Comparison of ENCODE assay signal across 15 cellular contexts in the genomic region with DNA sequence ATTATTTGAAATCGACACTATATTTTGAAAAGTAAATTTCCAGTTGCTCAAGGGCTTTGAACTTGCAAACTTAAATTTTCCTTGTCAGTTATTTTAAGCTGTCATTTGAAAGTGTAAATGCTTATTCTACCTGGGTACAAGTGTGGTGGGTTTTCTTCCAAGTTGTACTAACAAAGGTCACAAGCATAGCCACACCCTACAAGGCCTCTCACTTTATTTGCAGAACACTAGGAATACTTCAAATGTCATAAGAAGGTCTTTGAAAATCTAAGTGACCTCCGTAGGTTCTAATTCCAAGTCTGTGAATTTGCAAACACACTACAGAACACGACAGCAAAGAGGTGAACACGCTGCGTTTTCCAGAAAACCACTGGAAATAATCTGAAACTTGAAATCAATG. TPM values are rescaled to one million over a fixed set of nuclear protein-coding genes. Genes with fewer than 3 reads are reported as not detected.
A peak's percentile ranks its signal among the peaks of the same experiment; 100 is the strongest.
DNase-seq lines count a peak whose midpoint lies in the region; ATAC-seq and TF ChIP-seq lines count a peak whose summit lies in the region.
"Had no signal": no experiment of that assay in that cellular context is flagged by ENCODE, and none has a peak within 500 bp of the region (broad histone marks: within the 10 kb centered on the region; RNA-seq: fewer than 3 reads in every experiment).

No MANE protein-coding gene starts in this region.

- no peak overlapping the region for H3K18ac ChIP-seq in IMR-90 (ENCODE audit: low read depth, low read length)

- CTCF ChIA-PET in IMR-90 (lab: Yijun Ruan, JAX): no interaction called here

- H3K9ac ChIP-seq in IMR-90 (ENCODE audit: low read depth, low read length): no peak overlapping the region
- H3K9ac ChIP-seq: BLaER1 had no signal

- H3K36me3 ChIP-seq in ACC112 (ENCODE audit: insufficient read depth, low read length) (no peaks in the 10 kb centered on the region), IMR-90 (ENCODE audit: control insufficient read depth, insufficient read depth, low read length) (no peaks in the 10 kb centered on the region), left lung (no peaks in the 10 kb centered on the region), upper lobe of left lung (no peaks in the 10 kb centered on the region), tibial nerve (no peaks in the 10 kb centered on the region)
- H3K36me3 ChIP-seq: BLaER1 had no signal

- H2BK5ac ChIP-seq in IMR-90 (ENCODE audit: low read depth, low read length, poor library complexity, severe bottlenecking): no peak overlapping the region

- H4K8ac ChIP-seq in IMR-90 (ENCODE audit: low read depth in 2 of 2, low read length in 2 of 2): no peak overlapping the region

- peak overlapping the region; percentile 48; the same call in 1 of the 3 replicates for H2BK15ac ChIP-seq in IMR-90 (ENCODE audit: low read depth, low read length)

- H3K27ac ChIP-seq in ACC112 (ENCODE audit: low read depth, low read length) (0 out of 2 replicates have a peak overlapping the region, but pooled peaks have one; percentile 71), IMR-90 (ENCODE audit: insufficient read depth, low read length) (no peak overlapping the region), left lung (peak overlapping the region in 1 of 2 donors; percentile 35), upper lobe of left lung (peak overlapping the region in 2 of 4 donors; percentile 52 to 53), tibial nerve (no peak overlapping the region)
- H3K27ac ChIP-seq: BLaER1 had no signal

- no peak overlapping the region for H3K14ac ChIP-seq in IMR-90 (replicated peaks; ENCODE audit: low read depth, low read length)

- no peak overlapping the region for H2BK20ac ChIP-seq in IMR-90 (ENCODE audit: low read depth, low read length)

- H3K23ac ChIP-seq in IMR-90 (ENCODE audit: low read depth, low read length): no peak overlapping the region

- no peaks in the 10 kb centered on the region for H3K79me2 ChIP-seq in ACC112 (ENCODE audit: control insufficient read depth, insufficient read depth, low read length, unreplicated experiment)

- no CpG with 5 or more reads among the region's 5 CpGs for whole genome bisulfite sequencing in IMR-90 (ENCODE audit: extremely low coverage in 2 of 2, insufficient read length in 1 of 2), 2 experiments
- WGBS in upper lobe of left lung, 2 donors: 55 to 65% methylated on average over 5 of the region's 5 CpGs
- WGBS in tibial nerve, 2 donors: 85 to 87% methylated on average over 5 of the region's 5 CpGs

- TF ChIP-seq RAD21 in IMR-90 (IDR thresholded peaks at IDR 0.05; ENCODE audit: low read length): no peak

- H3K27me3 ChIP-seq in ACC112 (ENCODE audit: insufficient read depth, low read length) (no peaks in the 10 kb centered on the region), IMR-90 (ENCODE audit: control insufficient read depth, insufficient read depth, low read length) (no peaks in the 10 kb centered on the region), left lung (no peaks in the 10 kb centered on the region), upper lobe of left lung (no peaks in the 10 kb centered on the region), tibial nerve (no peaks in the 10 kb centered on the region)
- H3K27me3 ChIP-seq: BLaER1 had no signal

- H3K9me3 ChIP-seq in IMR-90 (ENCODE audit: control insufficient read depth, insufficient read depth, low read length): no peaks in the 10 kb centered on the region
- H3K9me3 ChIP-seq in left lung: no peaks in the 10 kb centered on the region
- no peaks in the 10 kb centered on the region for H3K9me3 ChIP-seq in upper lobe of left lung
- no peaks in the 10 kb centered on the region for H3K9me3 ChIP-seq in tibial nerve
- H3K9me3 ChIP-seq: BLaER1, Caco-2 had no signal

- in situ Hi-C loops in IMR-90 (cut with MboI; ENCODE audit: low sequenced_read_pairs): no loop called here

- H2AK5ac ChIP-seq in IMR-90 (ENCODE audit: low read depth, low read length): no peak overlapping the region

- H4K5ac ChIP-seq in IMR-90 (ENCODE audit: low read depth, low read length): peak overlapping the region; percentile 31; the same call in 1 of the 2 replicates

- POLR2A ChIA-PET in IMR-90 (lab: Charles Lee; ENCODE audit: unreplicated experiment): no interaction called here

- peaks cover 36% of the 10 kb centered on the region for H3K4me1 ChIP-seq in ACC112 (ENCODE audit: control insufficient read depth, insufficient read depth, low read length, unreplicated experiment)
- H3K4me1 ChIP-seq in IMR-90 (ENCODE audit: control insufficient read depth, insufficient read depth, low read length): peaks cover 10% of the 10 kb centered on the region
- H3K4me1 ChIP-seq in left lung: peaks cover 4 to 37% of the 10 kb centered on the region in 2 donors
- peaks cover 7 to 18% (median 8%) of the 10 kb centered on the region in 4 donors for H3K4me1 ChIP-seq in upper lobe of left lung
- peaks cover 0 to 14% (median 0%) of the 10 kb centered on the region in 4 donors for H3K4me1 ChIP-seq in tibial nerve
- H3K4me1 ChIP-seq: BLaER1 had no signal

- no TSS peak for BruUV-seq in IMR-90 (replicated peaks; lab: Mats Ljungman, UMichigan)

- peak overlapping the region; percentile 46; the same call in 1 of the 2 replicates for H2BK120ac ChIP-seq in IMR-90 (ENCODE audit: low read depth, low read length)

- dilution Hi-C loops in IMR-90 (cut with HindIII; ENCODE audit: low sequenced_read_pairs, unreplicated experiment): no loop called here

- H2AK9ac ChIP-seq in IMR-90 (replicated peaks; ENCODE audit: low read depth, low read length, poor library complexity): no peak overlapping the region

- H4K91ac ChIP-seq in IMR-90 (ENCODE audit: insufficient read depth, low read depth, low read length): no peak overlapping the region

- TF ChIP-seq EP300 in upper lobe of left lung (IDR thresholded peaks at IDR 0.05) (peak in 1 of 4 donors; percentile 45), tibial nerve (IDR thresholded peaks at IDR 0.05) (no peak)

- no peaks in the 10 kb centered on the region for H3K79me1 ChIP-seq in IMR-90 (ENCODE audit: low read depth in 1 of 2, low read length in 2 of 2)

- ATAC-seq in IMR-90 (ENCODE audit: low read depth) (no peak), left lung (peak; percentile 83), upper lobe of left lung (ENCODE audit: low FRiP score in 2 of 2) (peak; percentile 63 to 78), HG02763 (IDR thresholded peaks at IDR 0.05; ENCODE audit: unreplicated experiment) (no peak)
- ATAC-seq: HepG2 had no signal

- DNase-seq in IMR-90: no peak
- DNase-seq in left lung: no peak
- no peak for DNase-seq in upper lobe of left lung
- DNase-seq in tibial nerve (ENCODE audit: low spot score in 2 of 2): no peak
- DNase-seq in occipital lobe (lab: John Stamatoyannopoulos, UW): no peak
- DNase-seq: AML-193; Caco-2; CD8-positive, alpha-beta memory T cell; GF-D8; HCEC 1CT; HFFc6 had no signal

- H3K4me2 ChIP-seq in IMR-90 (ENCODE audit: low read depth, low read length): no peak overlapping the region
- H3K4me2 ChIP-seq: BLaER1 had no signal

- no peak overlapping the region for H3K4me3 ChIP-seq in ACC112 (ENCODE audit: low read depth, low read length)
- no peak overlapping the region for H3K4me3 ChIP-seq in IMR-90 (ENCODE audit: insufficient read depth, low read depth, low read length)
- H3K4me3 ChIP-seq in left lung: no peak overlapping the region
- H3K4me3 ChIP-seq in upper lobe of left lung: no peak overlapping the region
- H3K4me3 ChIP-seq in tibial nerve: no peak overlapping the region
- H3K4me3 ChIP-seq: BLaER1 had no signal

- H3K9me1 ChIP-seq in IMR-90 (ENCODE audit: insufficient read depth, low read length): peaks cover 3% of the 10 kb centered on the region

- H3K56ac ChIP-seq in IMR-90 (ENCODE audit: extremely low read depth, insufficient read depth, low read length): no peak overlapping the region

- H2AFZ ChIP-seq in ACC112 (ENCODE audit: low read length, unreplicated experiment) (no peak overlapping the region), IMR-90 (replicated peaks; ENCODE audit: low read length, poor library complexity) (no peak overlapping the region)

- TF ChIP-seq CTCF in IMR-90 (conservative IDR thresholded peaks at IDR 0.05; ENCODE audit: low read depth, low read length): no peak
- TF ChIP-seq CTCF in left lung (IDR thresholded peaks at IDR 0.05): no peak
- no peak for TF ChIP-seq CTCF in upper lobe of left lung (IDR thresholded peaks at IDR 0.05)
- TF ChIP-seq CTCF in tibial nerve (IDR thresholded peaks at IDR 0.05): no peak

- H4K20me1 ChIP-seq in IMR-90 (ENCODE audit: insufficient read depth, low read length): no peaks in the 10 kb centered on the region
- H4K20me1 ChIP-seq: BLaER1 had no signal

- no peak for TF ChIP-seq POLR2A in IMR-90 (IDR thresholded peaks at IDR 0.05; ENCODE audit: low read depth, low read length)
- TF ChIP-seq POLR2A in upper lobe of left lung (IDR thresholded peaks at IDR 0.05): no peak
- no peak for TF ChIP-seq POLR2A in tibial nerve (IDR thresholded peaks at IDR 0.05)

- H3K4ac ChIP-seq in IMR-90 (ENCODE audit: low read depth, low read length): no peak overlapping the region

- intact Hi-C loops in IMR-90 (cut with micrococcal nuclease): no loop called here
- intact Hi-C loops in left lung (cut with DNase I): no loop called here

TF ChIP-seq in IMR-90, 13 proteins besides CTCF, POLR2A, EP300 and RAD21:
- TF ChIP-seq RCOR1 (IDR thresholded peaks at IDR 0.05; ENCODE audit: insufficient replicate concordance, low read length) (no peak), NFE2L2 (IDR thresholded peaks at IDR 0.05; ENCODE audit: low read depth, low read length) (no peak), MAFK (IDR thresholded peaks at IDR 0.05; ENCODE audit: low read depth, low read length) (no peak), SMC3 (IDR thresholded peaks at IDR 0.05; ENCODE audit: low read depth, low read length) (no peak)

RNA-seq across cellular contexts. Expression of gene RMDN2, which starts 9.3 kb away (rescaled TPM):
- total RNA-seq in IMR-90 (2012; rRNA removed) (2.3 and 5.8 TPM in 2 replicates), left lung (10 to 100 TPM; 16.4 to 17.8 TPM), upper lobe of left lung (10 to 100 TPM in 5 of 6 donors, 1 to 10 TPM in 1; 9.3 to 31.9 (median 17.0) TPM), tibial nerve (10 to 100 TPM in 3 of 4 donors, 1 to 10 TPM in 1; 9.6 to 14.4 (median 12.0) TPM), occipital lobe (13.6 TPM)
- polyA plus RNA-seq in IMR-90 (2012; rRNA removed): 3.0 TPM in 2 replicates
- 0.24 and 0.30 TPM in 2 replicates for polyA plus RNA-seq in IMR-90 (2012; cell fraction: cytosol; rRNA removed)
- polyA plus RNA-seq in IMR-90 (2012; cell fraction: nucleus; rRNA removed; ENCODE audit: low replicate concordance): 0.32 and 4.1 TPM in 2 replicates

Comparison
In these comparisons a context has a peak if more than half of its experiments do, and no peak if none do; other contexts are left out.
1. ATAC-seq: peak in left lung (single experiment) and upper lobe of left lung (2 of 2); none in IMR-90 (single experiment) and HG02763 (single experiment).